12 cellular contexts compared by ENCODE assay signal in the genomic region with DNA sequence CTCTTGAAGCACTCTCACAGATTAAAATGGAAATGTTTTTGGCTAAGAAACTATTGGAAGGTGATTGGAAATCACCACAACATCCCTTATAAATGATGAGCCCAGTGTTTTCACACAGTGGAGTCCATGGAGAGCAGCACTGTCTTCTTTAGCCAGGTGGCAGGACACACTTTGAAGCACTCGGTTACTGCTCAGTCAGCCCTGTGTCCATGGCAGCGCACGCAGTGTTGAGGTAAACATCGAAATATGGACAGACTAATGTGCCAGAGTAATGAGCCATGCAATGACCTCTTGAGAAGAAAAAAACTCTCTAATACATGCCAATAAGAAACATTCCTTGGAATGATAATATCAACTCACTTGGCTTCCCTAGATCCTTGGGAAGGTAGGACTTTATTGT.
A peak's percentile ranks its signal among the peaks of the same experiment; 100 is the strongest.
DNase-seq lines count a peak whose midpoint lies in the region; ATAC-seq, FAIRE-seq and TF ChIP-seq lines count a peak whose summit lies in the region.
"Had no signal": no experiment of that assay in that cellular context is flagged by ENCODE, and none has a peak within 500 bp of the region (broad histone marks: within the 10 kb centered on the region; RNA-seq: fewer than 3 reads in every experiment).

No MANE protein-coding gene starts in this region.

- H3K9me3 ChIP-seq in kidney (ENCODE audit: control insufficient read depth in 1 of 2, low read length in 2 of 2): no peaks in the 10 kb centered on the region

- H3K4me1 Mint-ChIP-seq in activated CD4-positive, alpha-beta T cell treated with anti-CD3 and anti-CD28 coated beads, Interleukin-2, amount 10 ng/mL, durations not matched to agents 7 days and 5 days: peaks cover 98% of the 10 kb centered on the region
- H3K4me1 Mint-ChIP-seq in activated naive CD8-positive, alpha-beta T cell treated with anti-CD3 and anti-CD28 coated beads, Interleukin-2, amount 50 U/mL, for 24 hours: peaks cover 98% of the 10 kb centered on the region
- H3K4me1 Mint-ChIP-seq in stimulated activated naive CD8-positive, alpha-beta T cell treated with anti-CD3 and anti-CD28 coated beads, Interleukin-15, amount 100 ng/mL, for 72 hours: peaks cover 98% of the 10 kb centered on the region
- H3K4me1 Mint-ChIP-seq in mesothelial cell of epicardium: peaks cover 9% of the 10 kb centered on the region

- no peak overlapping the region for H3K27ac ChIP-seq in kidney (ENCODE audit: low read depth in 2 of 2, low read length in 2 of 2)
- H3K27ac ChIP-seq: WERI-Rb-1 had no signal

- H3K4me3 ChIP-seq in kidney (ENCODE audit: low read length in 2 of 2): no peak overlapping the region

- POLR2A ChIA-PET in activated CD4-positive, alpha-beta T cell treated with anti-CD3 and anti-CD28 coated beads, Interleukin-2, amount 10 ng/mL, durations not matched to agents 7 days and 5 days (lab: Charles Lee): no interaction called here

- no peak for ATAC-seq in activated naive CD8-positive, alpha-beta T cell treated with anti-CD3 and anti-CD28 coated beads, Interleukin-2, amount 50 U/mL, for 24 hours
- ATAC-seq in stimulated activated naive CD8-positive, alpha-beta T cell treated with anti-CD3 and anti-CD28 coated beads, Interleukin-15, amount 100 ng/mL, for 72 hours: no peak
- ATAC-seq in GM18868 (IDR thresholded peaks at IDR 0.05; ENCODE audit: unreplicated experiment): no peak

- H3K27ac Mint-ChIP-seq in activated CD4-positive, alpha-beta T cell treated with anti-CD3 and anti-CD28 coated beads, Interleukin-2, amount 10 ng/mL, durations not matched to agents 7 days and 5 days: peak overlapping the region; percentile 68
- H3K27ac Mint-ChIP-seq in activated naive CD8-positive, alpha-beta T cell treated with anti-CD3 and anti-CD28 coated beads, Interleukin-2, amount 50 U/mL, for 24 hours: peak overlapping the region; percentile 76
- H3K27ac Mint-ChIP-seq in stimulated activated naive CD8-positive, alpha-beta T cell treated with anti-CD3 and anti-CD28 coated beads, Interleukin-15, amount 100 ng/mL, for 72 hours: peak overlapping the region; percentile 85 to 90
- H3K27ac Mint-ChIP-seq in mesothelial cell of epicardium: no peak overlapping the region

- peaks cover 34 to 68% of the 10 kb centered on the region in 2 donors for H3K36me3 ChIP-seq in kidney (ENCODE audit: control insufficient read depth in 1 of 2, insufficient read depth in 2 of 2, low read length in 2 of 2)
- H3K36me3 ChIP-seq: WERI-Rb-1 had no signal

- H3K9me3 Mint-ChIP-seq in activated CD4-positive, alpha-beta T cell treated with anti-CD3 and anti-CD28 coated beads, Interleukin-2, amount 10 ng/mL, durations not matched to agents 7 days and 5 days: peaks cover 9% of the 10 kb centered on the region
- H3K9me3 Mint-ChIP-seq in activated naive CD8-positive, alpha-beta T cell treated with anti-CD3 and anti-CD28 coated beads, Interleukin-2, amount 50 U/mL, for 24 hours: peaks cover 4% of the 10 kb centered on the region
- peaks cover 4 to 7% of the 10 kb centered on the region in 2 donors for H3K9me3 Mint-ChIP-seq in stimulated activated naive CD8-positive, alpha-beta T cell treated with anti-CD3 and anti-CD28 coated beads, Interleukin-15, amount 100 ng/mL, for 72 hours
- H3K9me3 Mint-ChIP-seq in mesothelial cell of epicardium: no peaks in the 10 kb centered on the region

- H3K27me3 Mint-ChIP-seq in activated CD4-positive, alpha-beta T cell treated with anti-CD3 and anti-CD28 coated beads, Interleukin-2, amount 10 ng/mL, durations not matched to agents 7 days and 5 days: no peaks in the 10 kb centered on the region
- H3K27me3 Mint-ChIP-seq in activated naive CD8-positive, alpha-beta T cell treated with anti-CD3 and anti-CD28 coated beads, Interleukin-2, amount 50 U/mL, for 24 hours: no peaks in the 10 kb centered on the region
- H3K27me3 Mint-ChIP-seq in stimulated activated naive CD8-positive, alpha-beta T cell treated with anti-CD3 and anti-CD28 coated beads, Interleukin-15, amount 100 ng/mL, for 72 hours: no peaks in the 10 kb centered on the region
- H3K27me3 Mint-ChIP-seq in mesothelial cell of epicardium (ENCODE audit: low read depth): no peaks in the 10 kb centered on the region

- no peak for TF ChIP-seq CTCF in kidney (IDR thresholded peaks at IDR 0.05; ENCODE audit: borderline replicate concordance, extremely low read depth, insufficient read depth)
- no peak for TF ChIP-seq CTCF in mesothelial cell of epicardium (IDR thresholded peaks at IDR 0.05; ENCODE audit: unreplicated experiment)

- intact Hi-C loops in kidney (cut with DNase I): no loop called here

- no peak for DNase-seq in activated CD4-positive, alpha-beta T cell treated with anti-CD3 and anti-CD28 coated beads, Interleukin-2, amount 10 ng/mL, durations not matched to agents 7 days and 5 days
- DNase-seq in activated CD4-positive, alpha-beta T cell treated with anti-CD3 and anti-CD28 coated beads for 48 hours: no peak
- DNase-seq in activated naive CD8-positive, alpha-beta T cell treated with anti-CD3 and anti-CD28 coated beads, Interleukin-2, amount 50 U/mL, for 24 hours: no peak
- DNase-seq in kidney: peak; percentile 64
- no peak for DNase-seq in stimulated activated naive CD8-positive, alpha-beta T cell treated with anti-CD3 and anti-CD28 coated beads, Interleukin-15, amount 100 ng/mL, for 72 hours
- DNase-seq in mesothelial cell of epicardium (ENCODE audit: low spot score in 2 of 2, unreplicated experiment in 2 of 2): no peak
- DNase-seq in stimulated activated naive CD4-positive, alpha-beta T cell treated with Interleukin-2 at 50 U/mL for 16 hours (lab: John Stamatoyannopoulos, UW): no peak
- DNase-seq: amygdala, GOT3, WERI-Rb-1 had no signal

- H3K36me3 Mint-ChIP-seq in activated CD4-positive, alpha-beta T cell treated with anti-CD3 and anti-CD28 coated beads, Interleukin-2, amount 10 ng/mL, durations not matched to agents 7 days and 5 days (ENCODE audit: low read depth): peaks cover 98% of the 10 kb centered on the region
- peaks cover 95% of the 10 kb centered on the region for H3K36me3 Mint-ChIP-seq in activated naive CD8-positive, alpha-beta T cell treated with anti-CD3 and anti-CD28 coated beads, Interleukin-2, amount 50 U/mL, for 24 hours (ENCODE audit: low read depth)
- H3K36me3 Mint-ChIP-seq in mesothelial cell of epicardium: peaks cover 53% of the 10 kb centered on the region

- CTCF ChIA-PET in activated CD4-positive, alpha-beta T cell treated with anti-CD3 and anti-CD28 coated beads, Interleukin-2, amount 10 ng/mL, durations not matched to agents 7 days and 5 days (lab: Charles Lee): no interaction called here

- FAIRE-seq in kidney (lab: Jason Lieb, UNC): no peak
- FAIRE-seq: endometrium had no signal

- H3K4me1 ChIP-seq in kidney (ENCODE audit: control insufficient read depth in 1 of 2, insufficient read depth in 1 of 2, low read depth in 1 of 2, low read length in 2 of 2): peaks cover 2 to 19% of the 10 kb centered on the region in 2 donors

- no peak overlapping the region for H3K9ac ChIP-seq in kidney (ENCODE audit: low read length in 2 of 2)

- peak overlapping the region; percentile 35 for H3K4me3 Mint-ChIP-seq in activated CD4-positive, alpha-beta T cell treated with anti-CD3 and anti-CD28 coated beads, Interleukin-2, amount 10 ng/mL, durations not matched to agents 7 days and 5 days
- no peak overlapping the region for H3K4me3 Mint-ChIP-seq in activated naive CD8-positive, alpha-beta T cell treated with anti-CD3 and anti-CD28 coated beads, Interleukin-2, amount 50 U/mL, for 24 hours
- no peak overlapping the region for H3K4me3 Mint-ChIP-seq in stimulated activated naive CD8-positive, alpha-beta T cell treated with anti-CD3 and anti-CD28 coated beads, Interleukin-15, amount 100 ng/mL, for 72 hours
- no peak overlapping the region for H3K4me3 Mint-ChIP-seq in mesothelial cell of epicardium
